Comparison of ENCODE assay signal across 1 cellular context in the genomic region with DNA sequence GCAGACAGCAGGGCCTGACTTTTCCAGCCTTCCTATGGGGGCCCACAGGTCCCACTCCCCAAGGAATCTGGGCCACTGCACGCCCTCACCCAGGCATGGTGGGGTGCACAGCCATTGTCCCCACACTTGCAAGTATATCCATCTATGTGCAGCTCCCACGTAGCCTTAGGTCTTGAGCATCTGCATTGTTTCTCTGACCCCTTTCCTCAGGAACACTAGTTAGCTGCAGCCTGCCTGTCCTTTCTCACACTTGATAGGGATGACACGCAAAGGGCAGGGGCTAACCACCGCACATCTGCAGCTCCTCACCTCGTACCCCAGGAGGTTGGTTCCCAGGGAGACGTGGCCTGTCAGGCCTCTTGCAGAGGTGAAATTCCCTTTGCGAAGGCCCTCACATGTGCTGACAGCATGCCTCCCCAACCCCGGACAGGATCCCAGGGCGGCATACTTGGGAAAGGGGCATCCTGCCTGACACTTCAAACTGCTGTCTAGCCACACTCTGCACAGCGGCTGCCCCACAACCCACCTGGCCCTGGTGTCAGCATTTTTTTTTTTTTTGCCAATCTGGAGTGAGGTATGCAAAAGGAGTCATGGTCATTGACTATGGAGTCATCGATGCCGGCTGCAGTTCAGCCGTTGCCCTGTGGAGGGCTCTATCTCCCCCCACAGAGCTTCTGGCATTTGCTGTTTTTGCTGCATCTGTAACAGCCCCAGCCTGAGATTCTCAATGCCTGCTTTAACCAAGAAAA.
TF ChIP-seq lines count a peak whose summit lies in the region.

No MANE protein-coding gene starts in this region.

TF ChIP-seq in HepG2, 621 proteins besides CTCF, POLR2A, EP300 and RAD21 (continues in another document):
- TF ChIP-seq ZMYM2 (CRISPR knock-in tag; IDR thresholded peaks at IDR 0.05) (no peak), HDAC2 (CRISPR knock-in tag; IDR thresholded peaks at IDR 0.05) (no peak), ZNF746 (CRISPR knock-in tag; IDR thresholded peaks at IDR 0.05) (no peak), MAFF (IDR thresholded peaks at IDR 0.05; ENCODE audit: low read depth, low read length) (peak; percentile 56), RAD51 (IDR thresholded peaks at IDR 0.05; ENCODE audit: borderline replicate concordance) (no peak), NFE2L2 (IDR thresholded peaks at IDR 0.05; ENCODE audit: low read length) (no peak), ZBTB7A (CRISPR knock-in tag; IDR thresholded peaks at IDR 0.05) (no peak), SIX4 (CRISPR knock-in tag; IDR thresholded peaks at IDR 0.05) (no peak), YY1 (IDR thresholded peaks at IDR 0.05; ENCODE audit: insufficient read depth, insufficient replicate concordance, low read depth, low read length) (no peak), ZNF678 (CRISPR knock-in tag; IDR thresholded peaks at IDR 0.05) (no peak), FOXJ3 (CRISPR knock-in tag; IDR thresholded peaks at IDR 0.05; ENCODE audit: borderline replicate concordance) (no peak), JARID2 (CRISPR knock-in tag; IDR thresholded peaks at IDR 0.05; ENCODE audit: insufficient replicate concordance) (no peak), KLF15 (CRISPR knock-in tag; IDR thresholded peaks at IDR 0.05; ENCODE audit: borderline replicate concordance) (no peak), SOX13 (IDR thresholded peaks at IDR 0.05) (no peak), SOX13 (CRISPR knock-in tag; conservative IDR thresholded peaks at IDR 0.05 in 1 of 2, IDR thresholded peaks at IDR 0.05 in 1 of 2) (0 out of 4 replicates have a peak, but pooled peaks of 1 of the 2 experiments have one; percentile 5), ZNF343 (CRISPR knock-in tag; IDR thresholded peaks at IDR 0.05) (no peak), MEIS2 (CRISPR knock-in tag; IDR thresholded peaks at IDR 0.05) (no peak)
- TF ChIP-seq, protein P1, sequence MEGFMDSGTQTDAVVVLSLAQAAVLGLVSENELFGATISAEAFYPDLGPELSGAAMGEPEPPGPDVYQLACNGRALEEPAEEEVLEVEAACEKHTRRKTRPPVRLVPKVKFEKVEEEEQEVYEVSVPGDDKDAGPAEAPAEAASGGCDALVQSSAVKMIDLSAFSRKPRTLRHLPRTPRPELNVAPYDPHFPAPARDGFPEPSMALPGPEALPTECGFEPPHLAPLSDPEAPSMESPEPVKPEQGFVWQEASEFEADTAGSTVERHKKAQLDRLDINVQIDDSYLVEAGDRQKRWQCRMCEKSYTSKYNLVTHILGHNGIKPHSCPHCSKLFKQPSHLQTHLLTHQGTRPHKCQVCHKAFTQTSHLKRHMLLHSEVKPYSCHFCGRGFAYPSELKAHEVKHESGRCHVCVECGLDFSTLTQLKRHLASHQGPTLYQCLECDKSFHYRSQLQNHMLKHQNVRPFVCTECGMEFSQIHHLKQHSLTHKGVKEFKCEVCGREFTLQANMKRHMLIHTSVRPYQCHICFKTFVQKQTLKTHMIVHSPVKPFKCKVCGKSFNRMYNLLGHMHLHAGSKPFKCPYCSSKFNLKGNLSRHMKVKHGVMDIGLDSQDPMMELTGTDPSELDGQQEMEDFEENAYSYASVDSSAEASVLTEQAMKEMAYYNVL (CRISPR knock-in tag; IDR thresholded peaks at IDR 0.05; ENCODE audit: borderline replicate concordance) = no peak
- TF ChIP-seq, protein P2, sequence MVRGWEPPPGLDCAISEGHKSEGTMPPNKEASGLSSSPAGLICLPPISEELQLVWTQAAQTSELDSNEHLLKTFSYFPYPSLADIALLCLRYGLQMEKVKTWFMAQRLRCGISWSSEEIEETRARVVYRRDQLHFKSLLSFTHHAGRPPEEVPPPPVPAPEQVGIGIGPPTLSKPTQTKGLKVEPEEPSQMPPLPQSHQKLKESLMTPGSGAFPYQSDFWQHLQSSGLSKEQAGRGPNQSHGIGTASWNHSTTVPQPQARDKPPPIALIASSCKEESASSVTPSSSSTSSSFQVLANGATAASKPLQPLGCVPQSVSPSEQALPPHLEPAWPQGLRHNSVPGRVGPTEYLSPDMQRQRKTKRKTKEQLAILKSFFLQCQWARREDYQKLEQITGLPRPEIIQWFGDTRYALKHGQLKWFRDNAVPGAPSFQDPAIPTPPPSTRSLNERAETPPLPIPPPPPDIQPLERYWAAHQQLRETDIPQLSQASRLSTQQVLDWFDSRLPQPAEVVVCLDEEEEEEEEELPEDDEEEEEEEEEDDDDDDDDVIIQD (CRISPR knock-in tag; IDR thresholded peaks at IDR 0.05; ENCODE audit: low read depth) = no peak; the same call in 1 of the 2 replicates
- TF ChIP-seq, protein P3, sequence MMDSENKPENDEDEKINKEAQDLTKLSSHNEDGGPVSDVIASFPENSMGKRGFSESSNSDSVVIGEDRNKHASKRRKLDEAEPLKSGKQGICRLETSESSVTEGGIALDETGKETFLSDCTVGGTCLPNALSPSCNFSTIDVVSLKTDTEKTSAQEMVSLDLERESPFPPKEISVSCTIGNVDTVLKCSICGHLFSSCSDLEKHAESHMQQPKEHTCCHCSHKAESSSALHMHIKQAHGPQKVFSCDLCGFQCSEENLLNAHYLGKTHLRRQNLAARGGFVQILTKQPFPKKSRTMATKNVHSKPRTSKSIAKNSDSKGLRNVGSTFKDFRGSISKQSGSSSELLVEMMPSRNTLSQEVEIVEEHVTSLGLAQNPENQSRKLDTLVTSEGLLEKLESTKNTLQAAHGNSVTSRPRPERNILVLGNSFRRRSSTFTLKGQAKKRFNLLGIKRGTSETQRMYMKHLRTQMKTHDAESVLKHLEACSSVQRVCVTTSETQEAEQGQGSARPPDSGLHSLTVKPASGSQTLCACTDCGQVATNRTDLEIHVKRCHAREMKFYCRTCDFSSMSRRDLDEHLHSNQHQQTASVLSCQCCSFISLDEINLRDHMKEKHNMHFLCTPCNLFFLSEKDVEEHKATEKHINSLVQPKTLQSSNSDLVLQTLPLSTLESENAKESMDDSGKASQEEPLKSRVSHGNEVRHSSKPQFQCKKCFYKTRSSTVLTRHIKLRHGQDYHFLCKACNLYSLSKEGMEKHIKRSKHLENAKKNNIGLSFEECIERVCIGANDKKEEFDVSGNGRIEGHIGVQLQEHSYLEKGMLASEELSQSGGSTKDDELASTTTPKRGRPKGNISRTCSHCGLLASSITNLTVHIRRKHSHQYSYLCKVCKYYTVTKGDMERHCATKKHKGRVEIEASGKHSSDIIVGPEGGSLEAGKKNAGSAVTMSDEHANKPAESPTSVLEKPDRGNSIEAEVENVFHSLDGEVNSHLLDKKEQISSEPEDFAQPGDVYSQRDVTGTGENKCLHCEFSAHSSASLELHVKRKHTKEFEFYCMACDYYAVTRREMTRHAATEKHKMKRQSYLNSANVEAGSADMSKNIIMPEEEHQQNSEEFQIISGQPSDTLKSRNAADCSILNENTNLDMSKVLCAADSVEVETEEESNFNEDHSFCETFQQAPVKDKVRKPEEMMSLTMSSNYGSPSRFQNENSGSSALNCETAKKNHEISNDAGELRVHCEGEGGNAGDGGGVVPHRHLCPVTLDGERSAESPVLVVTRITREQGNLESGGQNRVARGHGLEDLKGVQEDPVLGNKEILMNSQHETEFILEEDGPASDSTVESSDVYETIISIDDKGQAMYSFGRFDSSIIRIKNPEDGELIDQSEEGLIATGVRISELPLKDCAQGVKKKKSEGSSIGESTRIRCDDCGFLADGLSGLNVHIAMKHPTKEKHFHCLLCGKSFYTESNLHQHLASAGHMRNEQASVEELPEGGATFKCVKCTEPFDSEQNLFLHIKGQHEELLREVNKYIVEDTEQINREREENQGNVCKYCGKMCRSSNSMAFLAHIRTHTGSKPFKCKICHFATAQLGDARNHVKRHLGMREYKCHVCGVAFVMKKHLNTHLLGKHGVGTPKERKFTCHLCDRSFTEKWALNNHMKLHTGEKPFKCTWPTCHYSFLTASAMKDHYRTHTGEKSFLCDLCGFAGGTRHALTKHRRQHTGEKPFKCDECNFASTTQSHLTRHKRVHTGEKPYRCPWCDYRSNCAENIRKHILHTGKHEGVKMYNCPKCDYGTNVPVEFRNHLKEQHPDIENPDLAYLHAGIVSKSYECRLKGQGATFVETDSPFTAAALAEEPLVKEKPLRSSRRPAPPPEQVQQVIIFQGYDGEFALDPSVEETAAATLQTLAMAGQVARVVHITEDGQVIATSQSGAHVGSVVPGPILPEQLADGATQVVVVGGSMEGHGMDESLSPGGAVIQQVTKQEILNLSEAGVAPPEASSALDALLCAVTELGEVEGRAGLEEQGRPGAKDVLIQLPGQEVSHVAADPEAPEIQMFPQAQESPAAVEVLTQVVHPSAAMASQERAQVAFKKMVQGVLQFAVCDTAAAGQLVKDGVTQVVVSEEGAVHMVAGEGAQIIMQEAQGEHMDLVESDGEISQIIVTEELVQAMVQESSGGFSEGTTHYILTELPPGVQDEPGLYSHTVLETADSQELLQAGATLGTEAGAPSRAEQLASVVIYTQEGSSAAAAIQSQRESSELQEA (CRISPR knock-in tag; IDR thresholded peaks at IDR 0.05; ENCODE audit: not compliant biosample characterization) = no peak
- TF ChIP-seq, protein P4, sequence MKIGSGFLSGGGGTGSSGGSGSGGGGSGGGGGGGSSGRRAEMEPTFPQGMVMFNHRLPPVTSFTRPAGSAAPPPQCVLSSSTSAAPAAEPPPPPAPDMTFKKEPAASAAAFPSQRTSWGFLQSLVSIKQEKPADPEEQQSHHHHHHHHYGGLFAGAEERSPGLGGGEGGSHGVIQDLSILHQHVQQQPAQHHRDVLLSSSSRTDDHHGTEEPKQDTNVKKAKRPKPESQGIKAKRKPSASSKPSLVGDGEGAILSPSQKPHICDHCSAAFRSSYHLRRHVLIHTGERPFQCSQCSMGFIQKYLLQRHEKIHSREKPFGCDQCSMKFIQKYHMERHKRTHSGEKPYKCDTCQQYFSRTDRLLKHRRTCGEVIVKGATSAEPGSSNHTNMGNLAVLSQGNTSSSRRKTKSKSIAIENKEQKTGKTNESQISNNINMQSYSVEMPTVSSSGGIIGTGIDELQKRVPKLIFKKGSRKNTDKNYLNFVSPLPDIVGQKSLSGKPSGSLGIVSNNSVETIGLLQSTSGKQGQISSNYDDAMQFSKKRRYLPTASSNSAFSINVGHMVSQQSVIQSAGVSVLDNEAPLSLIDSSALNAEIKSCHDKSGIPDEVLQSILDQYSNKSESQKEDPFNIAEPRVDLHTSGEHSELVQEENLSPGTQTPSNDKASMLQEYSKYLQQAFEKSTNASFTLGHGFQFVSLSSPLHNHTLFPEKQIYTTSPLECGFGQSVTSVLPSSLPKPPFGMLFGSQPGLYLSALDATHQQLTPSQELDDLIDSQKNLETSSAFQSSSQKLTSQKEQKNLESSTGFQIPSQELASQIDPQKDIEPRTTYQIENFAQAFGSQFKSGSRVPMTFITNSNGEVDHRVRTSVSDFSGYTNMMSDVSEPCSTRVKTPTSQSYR (CRISPR knock-in tag; IDR thresholded peaks at IDR 0.05; ENCODE audit: borderline replicate concordance) = no peak
- TF ChIP-seq, protein P5, sequence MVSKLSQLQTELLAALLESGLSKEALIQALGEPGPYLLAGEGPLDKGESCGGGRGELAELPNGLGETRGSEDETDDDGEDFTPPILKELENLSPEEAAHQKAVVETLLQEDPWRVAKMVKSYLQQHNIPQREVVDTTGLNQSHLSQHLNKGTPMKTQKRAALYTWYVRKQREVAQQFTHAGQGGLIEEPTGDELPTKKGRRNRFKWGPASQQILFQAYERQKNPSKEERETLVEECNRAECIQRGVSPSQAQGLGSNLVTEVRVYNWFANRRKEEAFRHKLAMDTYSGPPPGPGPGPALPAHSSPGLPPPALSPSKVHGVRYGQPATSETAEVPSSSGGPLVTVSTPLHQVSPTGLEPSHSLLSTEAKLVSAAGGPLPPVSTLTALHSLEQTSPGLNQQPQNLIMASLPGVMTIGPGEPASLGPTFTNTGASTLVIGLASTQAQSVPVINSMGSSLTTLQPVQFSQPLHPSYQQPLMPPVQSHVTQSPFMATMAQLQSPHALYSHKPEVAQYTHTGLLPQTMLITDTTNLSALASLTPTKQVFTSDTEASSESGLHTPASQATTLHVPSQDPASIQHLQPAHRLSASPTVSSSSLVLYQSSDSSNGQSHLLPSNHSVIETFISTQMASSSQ (IDR thresholded peaks at IDR 0.05; ENCODE audit: low read depth) = no peak
- TF ChIP-seq, protein P5 (CRISPR knock-in tag; IDR thresholded peaks at IDR 0.05; ENCODE audit: borderline replicate concordance) = peak; percentile 41; the same call in 1 of the 2 replicates
- TF ChIP-seq, protein P6, sequence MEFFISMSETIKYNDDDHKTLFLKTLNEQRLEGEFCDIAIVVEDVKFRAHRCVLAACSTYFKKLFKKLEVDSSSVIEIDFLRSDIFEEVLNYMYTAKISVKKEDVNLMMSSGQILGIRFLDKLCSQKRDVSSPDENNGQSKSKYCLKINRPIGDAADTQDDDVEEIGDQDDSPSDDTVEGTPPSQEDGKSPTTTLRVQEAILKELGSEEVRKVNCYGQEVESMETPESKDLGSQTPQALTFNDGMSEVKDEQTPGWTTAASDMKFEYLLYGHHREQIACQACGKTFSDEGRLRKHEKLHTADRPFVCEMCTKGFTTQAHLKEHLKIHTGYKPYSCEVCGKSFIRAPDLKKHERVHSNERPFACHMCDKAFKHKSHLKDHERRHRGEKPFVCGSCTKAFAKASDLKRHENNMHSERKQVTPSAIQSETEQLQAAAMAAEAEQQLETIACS (CRISPR knock-in tag; IDR thresholded peaks at IDR 0.05) = no peak
- TF ChIP-seq, protein P7, sequence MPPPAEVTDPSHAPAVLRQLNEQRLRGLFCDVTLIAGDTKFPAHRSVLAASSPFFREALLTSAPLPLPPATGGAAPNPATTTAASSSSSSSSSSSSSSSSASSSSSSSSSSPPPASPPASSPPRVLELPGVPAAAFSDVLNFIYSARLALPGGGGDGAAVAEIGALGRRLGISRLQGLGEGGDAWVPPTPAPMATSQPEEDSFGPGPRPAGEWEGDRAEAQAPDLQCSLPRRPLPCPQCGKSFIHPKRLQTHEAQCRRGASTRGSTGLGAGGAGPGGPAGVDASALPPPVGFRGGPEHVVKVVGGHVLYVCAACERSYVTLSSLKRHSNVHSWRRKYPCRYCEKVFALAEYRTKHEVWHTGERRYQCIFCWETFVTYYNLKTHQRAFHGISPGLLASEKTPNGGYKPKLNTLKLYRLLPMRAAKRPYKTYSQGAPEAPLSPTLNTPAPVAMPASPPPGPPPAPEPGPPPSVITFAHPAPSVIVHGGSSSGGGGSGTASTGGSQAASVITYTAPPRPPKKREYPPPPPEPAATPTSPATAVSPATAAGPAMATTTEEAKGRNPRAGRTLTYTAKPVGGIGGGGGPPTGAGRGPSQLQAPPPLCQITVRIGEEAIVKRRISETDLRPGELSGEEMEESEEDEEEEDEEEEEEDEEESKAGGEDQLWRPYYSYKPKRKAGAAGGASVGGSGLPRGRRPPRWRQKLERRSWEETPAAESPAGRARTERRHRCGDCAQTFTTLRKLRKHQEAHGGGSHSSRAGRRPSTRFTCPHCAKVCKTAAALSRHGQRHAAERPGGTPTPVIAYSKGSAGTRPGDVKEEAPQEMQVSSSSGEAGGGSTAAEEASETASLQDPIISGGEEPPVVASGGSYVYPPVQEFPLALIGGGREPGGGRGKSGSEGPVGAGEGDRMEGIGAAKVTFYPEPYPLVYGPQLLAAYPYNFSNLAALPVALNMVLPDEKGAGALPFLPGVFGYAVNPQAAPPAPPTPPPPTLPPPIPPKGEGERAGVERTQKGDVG (CRISPR knock-in tag; IDR thresholded peaks at IDR 0.05; ENCODE audit: borderline replicate concordance) = no peak
